ENCODE assay signal across 8 cellular contexts in genomic region chr1:220189750-220190347, GRCh38.
DNase-seq lines count a peak whose midpoint lies in the region; ATAC-seq, FAIRE-seq and TF ChIP-seq lines count a peak whose summit lies in the region.

No MANE protein-coding gene starts in this region.

- TF ChIP-seq POLR2A in heart left ventricle (IDR thresholded peaks at IDR 0.05) = no peak
- no peak for TF ChIP-seq POLR2A in HepG2 (IDR thresholded peaks at IDR 0.05; ENCODE audit: insufficient read depth in 1 of 2, low read depth in 2 of 2, low read length in 2 of 2)

- DNase-seq in heart left ventricle = no peak
- no peak for DNase-seq in Right ventricle myocardium inferior (ENCODE audit: missing footprints)
- peak; percentile 59 for DNase-seq in NCI-H1105 treated with DMSO at 0.1 percent for 48 hours (lab: John Stamatoyannopoulos, UW)
- peak; percentile 69 for DNase-seq in adipocyte (ENCODE audit: low read depth)
- DNase-seq in HepG2 (ENCODE audit: low spot score) = peak; percentile 16
- DNase-seq in GDM1 (lab: John Stamatoyannopoulos, UW) = no peak

- H2AFZ ChIP-seq in HepG2 (ENCODE audit: low read length) = no peak overlapping the region

- H3K27ac ChIP-seq in heart left ventricle (no peak overlapping the region), HepG2 (ENCODE audit: extremely low read length, insufficient read depth, low read length) (no peak overlapping the region)

- H3K27me3 ChIP-seq in heart left ventricle = no peaks in the 10 kb centered on the region
- H3K27me3 ChIP-seq in adipocyte (replicated peaks; ENCODE audit: control insufficient read depth, insufficient read depth, low read length) = no peaks in the 10 kb centered on the region
- H3K27me3 ChIP-seq in HepG2 (ENCODE audit: control insufficient read depth in 1 of 2, insufficient read depth in 2 of 2, low read length in 2 of 2) = no peaks in the 10 kb centered on the region

- ATAC-seq in heart left ventricle (no peak), Right ventricle myocardium inferior (no peak), HepG2 (no peak; the same call in 2 of the 3 replicates), HG02973 (IDR thresholded peaks at IDR 0.05; ENCODE audit: unreplicated experiment) (no peak), HG03175 (IDR thresholded peaks at IDR 0.05; ENCODE audit: unreplicated experiment) (no peak)

- no peak overlapping the region for H3K4me3 ChIP-seq in heart left ventricle
- no peak overlapping the region for H3K4me3 ChIP-seq in adipocyte (ENCODE audit: low read length)
- no peak overlapping the region for H3K4me3 ChIP-seq in HepG2 (replicated peaks in 1 of 3; ENCODE audit: insufficient read depth in 1 of 3, low read depth in 2 of 3, low read length in 3 of 3)

- TF ChIP-seq CTCF in heart left ventricle (IDR thresholded peaks at IDR 0.05) (peak; percentile 23 to 65 (median 44)), HepG2 (CRISPR knock-in tag; IDR thresholded peaks at IDR 0.05) (0 out of 2 replicates have a peak, but pooled peaks have one; percentile 35)

- CTCF ChIA-PET in HepG2 (lab: Yijun Ruan, JAX; ENCODE audit: low intra/inter-chr PET ratio, low total read pairs) = no interaction called here

- no peak overlapping the region for H3K4me2 ChIP-seq in HepG2 (ENCODE audit: low read depth, low read length)

- H3K9ac ChIP-seq in adipocyte (ENCODE audit: low read length) (peak overlapping the region; percentile 21), HepG2 (ENCODE audit: insufficient read depth, low read depth, low read length) (no peak overlapping the region)

- in situ Hi-C loops in HepG2 (cut with HindIII; ENCODE audit: extremely low pct_ligation_motif_present, low pct_unique_long_range_greater_than_20kb) = no loop called here

- POLR2A ChIA-PET in HepG2 (lab: Yijun Ruan, JAX) = no interaction called here

- FAIRE-seq in HepG2 (lab: Jason Lieb, UNC) = peak; percentile 15

- no peak for TF ChIP-seq RAD21 in HepG2 (CRISPR knock-in tag; IDR thresholded peaks at IDR 0.05)

- H3K4me1 ChIP-seq in heart left ventricle (no peaks in the 10 kb centered on the region), adipocyte (ENCODE audit: control insufficient read depth, insufficient read depth, low read length) (peaks cover 10% of the 10 kb centered on the region), HepG2 (ENCODE audit: insufficient read depth, low read length) (no peaks in the 10 kb centered on the region)

- peaks cover 0 to 100% (median 92%) of the 10 kb centered on the region in 9 donors for H3K36me3 ChIP-seq in heart left ventricle
- H3K36me3 ChIP-seq in adipocyte (ENCODE audit: control insufficient read depth, insufficient read depth, low read length, severe bottlenecking) = peaks cover 85% of the 10 kb centered on the region
- H3K36me3 ChIP-seq in HepG2 (replicated peaks in 1 of 2; ENCODE audit: control insufficient read depth in 1 of 2, insufficient read depth in 2 of 2, low read length in 2 of 2) = peaks cover 6 to 47% of the 10 kb centered on the region in 2 experiments

- BruUV-seq in HepG2 (replicated peaks; lab: Mats Ljungman, UMichigan) = no TSS peak

- intact Hi-C loops in heart left ventricle (cut with DNase I) = loop anchor here in 1 of 10 donors (10.0 kb wide), 1 partner anchor 585 kb away; no protein-coding TSS in a partner anchor
- intact Hi-C loops in Right ventricle myocardium inferior (cut with DNase I) = no loop called here
- intact Hi-C loops in HepG2 (cut with micrococcal nuclease; ENCODE audit: unreplicated experiment) = no loop called here

- WGBS in heart left ventricle, 4 donors = 94 to 100% (median 98%) methylated on average over 1 of the region's 1 CpG
- WGBS in HepG2 (ENCODE audit: low lambda C conversion rate) = 96% methylated on average over 1 of the region's 1 CpG

- H3K79me2 ChIP-seq in HepG2 (ENCODE audit: insufficient read depth, low read length) = no peaks in the 10 kb centered on the region

- H4K20me1 ChIP-seq in HepG2 (ENCODE audit: insufficient read depth, low read length) = no peaks in the 10 kb centered on the region

- TF ChIP-seq EP300 in HepG2 (IDR thresholded peaks at IDR 0.05; ENCODE audit: low read depth in 2 of 2, low read length in 2 of 2) (no peak), HepG2 (CRISPR knock-in tag; IDR thresholded peaks at IDR 0.05; ENCODE audit: borderline replicate concordance) (no peak)

- no peaks in the 10 kb centered on the region for H3K9me3 ChIP-seq in heart left ventricle
- no peaks in the 10 kb centered on the region for H3K9me3 ChIP-seq in adipocyte (ENCODE audit: control insufficient read depth, low read length)
- no peaks in the 10 kb centered on the region for H3K9me3 ChIP-seq in HepG2 (ENCODE audit: low read length)

TF ChIP-seq in HepG2, 621 proteins besides CTCF, POLR2A, EP300 and RAD21:
- TF ChIP-seq HOXA9 (CRISPR knock-in tag; IDR thresholded peaks at IDR 0.05; ENCODE audit: borderline replicate concordance) (no peak), STAG1 (CRISPR knock-in tag; IDR thresholded peaks at IDR 0.05) (peak; percentile 35), ZSCAN20 (CRISPR knock-in tag; IDR thresholded peaks at IDR 0.05; ENCODE audit: borderline replicate concordance) (no peak)
TF ChIP-seq in HepG2: peak in this region for 1.

Comparison
In these comparisons a context has a peak if more than half of its experiments do, and no peak if none do; other contexts are left out.
1. DNase-seq: peak in NCI-H1105 treated with DMSO at 0.1 percent for 48 hours (single experiment), adipocyte (single experiment) and HepG2 (single experiment); none in heart left ventricle (0 of 5), Right ventricle myocardium inferior (single experiment) and GDM1 (single experiment).